Comparison of ENCODE assay signal across 15 cellular contexts in genomic region chr15:57922780-57923179, GRCh38.
A peak's percentile ranks its signal among the peaks of the same experiment; 100 is the strongest.
DNase-seq lines count a peak whose midpoint lies in the region; ATAC-seq and TF ChIP-seq lines count a peak whose summit lies in the region.
"Had no signal": no experiment of that assay in that cellular context is flagged by ENCODE, and none has a peak within 500 bp of the region (broad histone marks: within the 10 kb centered on the region; RNA-seq: fewer than 3 reads in every experiment).

No MANE protein-coding gene starts in this region.

- WGBS in SK-N-SH (ENCODE audit: low lambda C conversion rate) = 55% methylated on average over 5 of the region's 5 CpGs

- no peaks in the 10 kb centered on the region for H3K9me3 Mint-ChIP-seq in type B pancreatic cell

- H3K27me3 Mint-ChIP-seq in type B pancreatic cell = peaks cover 23% of the 10 kb centered on the region

- H3K27ac ChIP-seq in SK-N-SH (ENCODE audit: low read depth in 2 of 2, low read length in 1 of 2) (no peak overlapping the region), cardiac muscle cell (no peak overlapping the region), vagina (peak overlapping the region; percentile 79)

- intact Hi-C loops in vagina (cut with DNase I) = no loop called here

- no peak overlapping the region for H3K27ac Mint-ChIP-seq in type B pancreatic cell

- no peak overlapping the region for H3K9ac ChIP-seq in SK-N-SH

- H3K36me3 ChIP-seq in SK-N-SH (replicated peaks in 1 of 2; ENCODE audit: control insufficient read depth in 1 of 2, insufficient read depth in 2 of 2, low read length in 1 of 2) (no peaks in the 10 kb centered on the region), cardiac muscle cell (no peaks in the 10 kb centered on the region), vagina (no peaks in the 10 kb centered on the region)

- H3K4me3 ChIP-seq in SK-N-SH (ENCODE audit: low read depth in 2 of 2, low read length in 1 of 2) (no peak overlapping the region), cardiac muscle cell (no peak overlapping the region), vagina (no peak overlapping the region)
- H3K4me3 ChIP-seq: GM12878, K562 had no signal

- no peak for TF ChIP-seq POLR2A in vagina (IDR thresholded peaks at IDR 0.05)

- H3K4me1 Mint-ChIP-seq in type B pancreatic cell (ENCODE audit: unreplicated experiment) = peaks cover 17% of the 10 kb centered on the region

- no peaks in the 10 kb centered on the region for H3K79me2 ChIP-seq in SK-N-SH (ENCODE audit: insufficient read depth)

- no peaks in the 10 kb centered on the region for H3K36me3 Mint-ChIP-seq in type B pancreatic cell

- DNase-seq in SK-N-SH (peak; percentile 25), cardiac muscle cell (ENCODE audit: low read depth in 1 of 2, low spot score in 1 of 2) (peak; percentile 55 to 76), omental fat pad (ENCODE audit: low spot score) (no peak), vagina (ENCODE audit: extremely low spot score in 2 of 2) (no peak), UCSD-AML1 (lab: John Stamatoyannopoulos, UW; ENCODE audit: unreplicated experiment) (no peak), type B pancreatic cell (ENCODE audit: extremely low spot score, unreplicated experiment) (no peak)
- DNase-seq: 8988T; activated effector memory CD4-positive, alpha-beta T cell treated with anti-CD3 and anti-CD28 coated beads, Interleukin-2, amount 50 U/mL, for 16 hours; cerebellar nuclear complex; NCI-H2029; T-helper 1 cell had no signal

- H3K27me3 ChIP-seq in SK-N-SH (ENCODE audit: insufficient read depth) = no peaks in the 10 kb centered on the region
- H3K27me3 ChIP-seq in cardiac muscle cell = no peaks in the 10 kb centered on the region
- no peaks in the 10 kb centered on the region for H3K27me3 ChIP-seq in vagina

- H3K4me1 ChIP-seq in SK-N-SH (ENCODE audit: control insufficient read depth in 1 of 2, insufficient read depth in 2 of 2, low read depth in 1 of 2, low read length in 1 of 2) (peaks cover 0 to 6% of the 10 kb centered on the region in 2 experiments; a peak in 1 of 4 replicates), cardiac muscle cell (ENCODE audit: low read depth) (peaks cover 6% of the 10 kb centered on the region), vagina (peaks cover 42% of the 10 kb centered on the region)

- ATAC-seq in SK-N-SH treated with all-trans-retinoic acid at 6 μM for 48 hours (no peak), omental fat pad (ENCODE audit: low FRiP score) (peak; percentile 85), HG02798 (IDR thresholded peaks at IDR 0.05; ENCODE audit: poor library complexity, unreplicated experiment) (no peak)
- ATAC-seq: GM12878, K562 had no signal

- peak; percentile 12; the same call in 1 of the 2 replicates for TF ChIP-seq RAD21 in SK-N-SH (IDR thresholded peaks at IDR 0.05; ENCODE audit: low read length)

- TF ChIP-seq CTCF in SK-N-SH (IDR thresholded peaks at IDR 0.05) (no peak), cardiac muscle cell (IDR thresholded peaks at IDR 0.05; ENCODE audit: low read depth, low read length) (no peak), omental fat pad (IDR thresholded peaks at IDR 0.05) (no peak), vagina (IDR thresholded peaks at IDR 0.05) (no peak), type B pancreatic cell (conservative IDR thresholded peaks at IDR 0.05) (no peak)

- TF ChIP-seq EP300 in SK-N-SH (IDR thresholded peaks at IDR 0.05; ENCODE audit: borderline replicate concordance in 1 of 2, low read depth in 1 of 2, low read length in 1 of 2) = no peak

- no peaks in the 10 kb centered on the region for H3F3A ChIP-seq in SK-N-SH (replicated peaks; ENCODE audit: insufficient read depth)

- CTCF ChIA-PET in SK-N-SH (lab: Yijun Ruan, JAX) = interaction anchor here (0.9 to 2.7 kb wide), 9 partner anchors 11 to 172 kb away, joined by 3 to 14 read pairs (median 4); partner anchors contain the start of gene ALDH1A2

- H3K9me3 ChIP-seq in SK-N-SH = no peaks in the 10 kb centered on the region
- H3K9me3 ChIP-seq in cardiac muscle cell (ENCODE audit: low read depth) = no peaks in the 10 kb centered on the region
- no peaks in the 10 kb centered on the region for H3K9me3 ChIP-seq in vagina

- no peak overlapping the region for H3K4me3 Mint-ChIP-seq in type B pancreatic cell

- no peak overlapping the region for H2AFZ ChIP-seq in SK-N-SH (ENCODE audit: low read depth)

- H3K9me2 ChIP-seq in SK-N-SH = no peaks in the 10 kb centered on the region

- H3K4me2 ChIP-seq in SK-N-SH = no peak overlapping the region

- H4K20me1 ChIP-seq in SK-N-SH (ENCODE audit: insufficient read depth) = no peaks in the 10 kb centered on the region

- POLR2A ChIA-PET in SK-N-SH (lab: Yijun Ruan, JAX) = no interaction called here

TF ChIP-seq in SK-N-SH, 30 proteins besides CTCF, POLR2A, EP300 and RAD21:
- TF ChIP-seq NFIC (IDR thresholded peaks at IDR 0.05; ENCODE audit: borderline replicate concordance) (no peak), SIN3A (IDR thresholded peaks at IDR 0.05; ENCODE audit: borderline replicate concordance, low read depth, low read length) (no peak), GATA2 (CRISPR knock-in tag; IDR thresholded peaks at IDR 0.05) (no peak), TEAD4 (IDR thresholded peaks at IDR 0.05; ENCODE audit: borderline replicate concordance, insufficient read depth) (no peak), MAX (IDR thresholded peaks at IDR 0.05; ENCODE audit: low read depth) (no peak), TCF12 (IDR thresholded peaks at IDR 0.05) (no peak), MEF2A (IDR thresholded peaks at IDR 0.05; ENCODE audit: borderline replicate concordance, low read depth) (no peak), ELF1 (IDR thresholded peaks at IDR 0.05) (no peak), RXRA (IDR thresholded peaks at IDR 0.05; ENCODE audit: borderline replicate concordance, low read depth) (no peak)
- TF ChIP-seq, protein P1, sequence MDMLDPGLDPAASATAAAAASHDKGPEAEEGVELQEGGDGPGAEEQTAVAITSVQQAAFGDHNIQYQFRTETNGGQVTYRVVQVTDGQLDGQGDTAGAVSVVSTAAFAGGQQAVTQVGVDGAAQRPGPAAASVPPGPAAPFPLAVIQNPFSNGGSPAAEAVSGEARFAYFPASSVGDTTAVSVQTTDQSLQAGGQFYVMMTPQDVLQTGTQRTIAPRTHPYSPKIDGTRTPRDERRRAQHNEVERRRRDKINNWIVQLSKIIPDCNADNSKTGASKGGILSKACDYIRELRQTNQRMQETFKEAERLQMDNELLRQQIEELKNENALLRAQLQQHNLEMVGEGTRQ (IDR thresholded peaks at IDR 0.05; ENCODE audit: borderline replicate concordance, low read depth, low read length) = no peak

TF ChIP-seq in SK-N-SH treated with all-trans-retinoic acid at 6 μM for 48 hours, 23 proteins besides CTCF, POLR2A, EP300 and RAD21:
- TF ChIP-seq, protein P2, sequence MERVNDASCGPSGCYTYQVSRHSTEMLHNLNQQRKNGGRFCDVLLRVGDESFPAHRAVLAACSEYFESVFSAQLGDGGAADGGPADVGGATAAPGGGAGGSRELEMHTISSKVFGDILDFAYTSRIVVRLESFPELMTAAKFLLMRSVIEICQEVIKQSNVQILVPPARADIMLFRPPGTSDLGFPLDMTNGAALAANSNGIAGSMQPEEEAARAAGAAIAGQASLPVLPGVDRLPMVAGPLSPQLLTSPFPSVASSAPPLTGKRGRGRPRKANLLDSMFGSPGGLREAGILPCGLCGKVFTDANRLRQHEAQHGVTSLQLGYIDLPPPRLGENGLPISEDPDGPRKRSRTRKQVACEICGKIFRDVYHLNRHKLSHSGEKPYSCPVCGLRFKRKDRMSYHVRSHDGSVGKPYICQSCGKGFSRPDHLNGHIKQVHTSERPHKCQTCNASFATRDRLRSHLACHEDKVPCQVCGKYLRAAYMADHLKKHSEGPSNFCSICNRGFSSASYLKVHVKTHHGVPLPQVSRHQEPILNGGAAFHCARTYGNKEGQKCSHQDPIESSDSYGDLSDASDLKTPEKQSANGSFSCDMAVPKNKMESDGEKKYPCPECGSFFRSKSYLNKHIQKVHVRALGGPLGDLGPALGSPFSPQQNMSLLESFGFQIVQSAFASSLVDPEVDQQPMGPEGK (CRISPR knock-in tag; IDR thresholded peaks at IDR 0.05; ENCODE audit: borderline replicate concordance) = no peak
- TF ChIP-seq ZNF565 (CRISPR knock-in tag; conservative IDR thresholded peaks at IDR 0.05; ENCODE audit: low read depth) (no peak), ZNF70 (CRISPR knock-in tag; IDR thresholded peaks at IDR 0.05) (no peak), BACH2 (CRISPR knock-in tag; IDR thresholded peaks at IDR 0.05; ENCODE audit: borderline replicate concordance) (no peak), TOX (CRISPR knock-in tag; IDR thresholded peaks at IDR 0.05; ENCODE audit: borderline replicate concordance) (no peak), PPARA (CRISPR knock-in tag; IDR thresholded peaks at IDR 0.05; ENCODE audit: borderline replicate concordance) (no peak), ZNF8 (CRISPR knock-in tag; IDR thresholded peaks at IDR 0.05) (no peak), ESRRG (CRISPR knock-in tag; IDR thresholded peaks at IDR 0.05) (no peak), POU6F1 (CRISPR knock-in tag; IDR thresholded peaks at IDR 0.05; ENCODE audit: borderline replicate concordance, low read depth) (no peak), ZC3H10 (CRISPR knock-in tag; IDR thresholded peaks at IDR 0.05) (no peak), ZFP30 (CRISPR knock-in tag; IDR thresholded peaks at IDR 0.05) (no peak), CSDC2 (CRISPR knock-in tag; IDR thresholded peaks at IDR 0.05) (no peak), OSR1 (CRISPR knock-in tag; IDR thresholded peaks at IDR 0.05) (no peak)

Comparison
In these comparisons a context has a peak if more than half of its experiments do, and no peak if none do; other contexts are left out.
1. DNase-seq: peak in SK-N-SH (single experiment) and cardiac muscle cell (2 of 2); none in omental fat pad (single experiment), vagina (0 of 2), UCSD-AML1 (single experiment) and type B pancreatic cell (single experiment).